14 cellular contexts compared by ENCODE assay signal in genomic region chr3:173055228-173055933, GRCh38.
"Had no signal": no experiment of that assay in that cellular context is flagged by ENCODE, and none has a peak within 500 bp of the region (broad histone marks: within the 10 kb centered on the region; RNA-seq: fewer than 3 reads in every experiment).

No MANE protein-coding gene starts in this region.

- H3K9me3 Mint-ChIP-seq: natural killer cell treated with Interleukin-12 subunit alpha and Interleukin-12 subunit beta and Interleukin-15 and Interleukin-18, amount 100 ng/mL, for 72 hours; stimulated activated naive B cell treated with anti-CD40 and anti-IgM and Interleukin-4, amounts not matched to agents 10 μg/mL and 1 μg/mL and 100 μg/mL, for 72 hours had no signal

- H3K27ac Mint-ChIP-seq: activated naive CD4-positive, alpha-beta T cell treated with anti-CD3 and anti-CD28 coated beads, Interleukin-2, amount 50 U/mL, for 72 hours; natural killer cell treated with Interleukin-12 subunit alpha and Interleukin-12 subunit beta and Interleukin-15 and Interleukin-18, amount 100 ng/mL, for 72 hours; stimulated activated naive B cell treated with anti-CD40 and anti-IgM and Interleukin-4, amounts not matched to agents 10 μg/mL and 1 μg/mL and 100 μg/mL, for 72 hours had no signal

- H3K27me3 Mint-ChIP-seq: natural killer cell treated with Interleukin-12 subunit alpha and Interleukin-12 subunit beta and Interleukin-15 and Interleukin-18, amount 100 ng/mL, for 72 hours; stimulated activated naive B cell treated with anti-CD40 and anti-IgM and Interleukin-4, amounts not matched to agents 10 μg/mL and 1 μg/mL and 100 μg/mL, for 72 hours had no signal

- H3K36me3 Mint-ChIP-seq: activated naive CD4-positive, alpha-beta T cell treated with anti-CD3 and anti-CD28 coated beads, Interleukin-2, amount 50 U/mL, for 72 hours; natural killer cell treated with Interleukin-12 subunit alpha and Interleukin-12 subunit beta and Interleukin-15 and Interleukin-18, amount 100 ng/mL, for 72 hours; stimulated activated naive B cell treated with anti-CD40 and anti-IgM and Interleukin-4, amounts not matched to agents 10 μg/mL and 1 μg/mL and 100 μg/mL, for 72 hours had no signal

- H3K27ac ChIP-seq: brain microvascular endothelial cell, epithelial cell of prostate had no signal

- H3K4me3 Mint-ChIP-seq: natural killer cell treated with Interleukin-12 subunit alpha and Interleukin-12 subunit beta and Interleukin-15 and Interleukin-18, amount 100 ng/mL, for 72 hours; stimulated activated naive B cell treated with anti-CD40 and anti-IgM and Interleukin-4, amounts not matched to agents 10 μg/mL and 1 μg/mL and 100 μg/mL, for 72 hours had no signal

- H3K27me3 ChIP-seq: brain microvascular endothelial cell had no signal

- ATAC-seq: activated naive CD4-positive, alpha-beta T cell treated with anti-CD3 and anti-CD28 coated beads, Interleukin-2, amount 50 U/mL, for 72 hours; left ventricle myocardium superior; natural killer cell treated with Interleukin-12 subunit alpha and Interleukin-12 subunit beta and Interleukin-15 and Interleukin-18, amount 100 ng/mL, for 72 hours; right cardiac atrium had no signal

- H3K36me3 ChIP-seq: brain microvascular endothelial cell had no signal

- DNase-seq: activated CD4-positive, alpha-beta T cell treated with anti-CD3 and anti-CD28 coated beads, Interleukin-2, amount 50 U/mL, for 4 hours; activated effector memory CD4-positive, alpha-beta T cell treated with anti-CD3 and anti-CD28 coated beads, Interleukin-2, amount 50 U/mL, for 16 hours; activated T-cell treated with anti-CD3 and anti-CD28 coated beads, Interleukin-2, amount 50 U/mL, for 1 hour; brain microvascular endothelial cell; effector memory CD4-positive, alpha-beta T cell; left ventricle myocardium superior; mesenchymal stem cell; nucleus accumbens; right cardiac atrium; stimulated activated naive B cell treated with anti-CD40 and anti-IgM and Interleukin-4, amounts not matched to agents 10 μg/mL and 1 μg/mL and 100 μg/mL, for 72 hours had no signal

- FAIRE-seq: keratinocyte had no signal
